Comparison of ENCODE assay signal across 17 cellular contexts in genomic region chr2:3312576-3313345, GRCh38.
A peak's percentile ranks its signal among the peaks of the same experiment; 100 is the strongest.
DNase-seq lines count a peak whose midpoint lies in the region; ATAC-seq and TF ChIP-seq lines count a peak whose summit lies in the region.
"Had no signal": no experiment of that assay in that cellular context is flagged by ENCODE, and none has a peak within 500 bp of the region (broad histone marks: within the 10 kb centered on the region; RNA-seq: fewer than 3 reads in every experiment).

No MANE protein-coding gene starts in this region.

- peaks cover 0 to 2% (median 0%) of the 10 kb centered on the region in 3 donors for H3K27me3 Mint-ChIP-seq in immature natural killer cell (ENCODE audit: low read depth in 3 of 3)

- no peaks in the 10 kb centered on the region for H3K36me3 Mint-ChIP-seq in immature natural killer cell

- H3K4me3 ChIP-seq in right atrium auricular region (no peak overlapping the region), spleen (no peak overlapping the region), suprapubic skin (no peak overlapping the region)

- intact Hi-C loops in Right ventricle myocardium superior (cut with DNase I) (no loop called here), spleen (cut with DNase I; ENCODE audit: low total_unique reads) (no loop called here)

- H3K36me3 ChIP-seq in right atrium auricular region (no peaks in the 10 kb centered on the region), spleen (peaks cover 0 to 7% (median 0%) of the 10 kb centered on the region in 6 donors), suprapubic skin (no peaks in the 10 kb centered on the region)

- H3K27ac Mint-ChIP-seq in immature natural killer cell = peak overlapping the region in 5 of 6 donors; percentile 27 to 79 (median 71)
- H3K27ac Mint-ChIP-seq: activated T-cell treated with anti-CD3 and anti-CD28 coated beads, Interleukin-2, amount 50 U/mL, for 72 hours had no signal

- H3K27ac ChIP-seq in right atrium auricular region (no peak overlapping the region), VCaP (peak overlapping the region; percentile 50), spleen (peak overlapping the region in 4 of 8 donors; percentile 57 to 73 (median 66)), suprapubic skin (no peak overlapping the region)
- H3K27ac ChIP-seq: HL-60, parathyroid adenoma had no signal

- WGBS in spleen, 5 donors = 85 to 92% (median 90%) methylated on average over 12 of the region's 12 CpGs
- 84% methylated on average over 8 of the region's 12 CpGs for WGBS in suprapubic skin

- H3K4me1 ChIP-seq in right atrium auricular region = no peaks in the 10 kb centered on the region
- peaks cover 0 to 27% (median 9%) of the 10 kb centered on the region in 6 donors for H3K4me1 ChIP-seq in spleen
- H3K4me1 ChIP-seq in suprapubic skin = no peaks in the 10 kb centered on the region

- TF ChIP-seq POLR2A in spleen (IDR thresholded peaks at IDR 0.05) (no peak), suprapubic skin (IDR thresholded peaks at IDR 0.05) (no peak)

- no peaks in the 10 kb centered on the region for H3K27me3 ChIP-seq in right atrium auricular region
- no peaks in the 10 kb centered on the region for H3K27me3 ChIP-seq in spleen (replicated peaks in 1 of 7)
- H3K27me3 ChIP-seq in suprapubic skin = no peaks in the 10 kb centered on the region

- H3K9me3 ChIP-seq in right atrium auricular region = no peaks in the 10 kb centered on the region
- H3K9me3 ChIP-seq in spleen = no peaks in the 10 kb centered on the region
- H3K9me3 ChIP-seq in suprapubic skin = no peaks in the 10 kb centered on the region

- TF ChIP-seq CTCF in right atrium auricular region (IDR thresholded peaks at IDR 0.05) = no peak
- no peak for TF ChIP-seq CTCF in VCaP (conservative IDR thresholded peaks at IDR 0.05)
- TF ChIP-seq CTCF in spleen (IDR thresholded peaks at IDR 0.05 in 8 of 11, conservative IDR thresholded peaks at IDR 0.05 in 3 of 11) = no peak
- no peak for TF ChIP-seq CTCF in suprapubic skin (IDR thresholded peaks at IDR 0.05)

- DNase-seq in Right ventricle myocardium superior = peak; percentile 17
- DNase-seq in right atrium auricular region (ENCODE audit: low spot score) = no peak
- DNase-seq in immature natural killer cell = no peak
- DNase-seq in spleen = peak; percentile 67
- no peak for DNase-seq in suprapubic skin (ENCODE audit: low spot score in 2 of 2)
- DNase-seq in Kasumi-1 (lab: John Stamatoyannopoulos, UW) = no peak
- DNase-seq: activated CD8-positive, alpha-beta memory T cell treated with anti-CD3 and anti-CD28 coated beads for 24 hours; activated T-cell treated with anti-CD3 and anti-CD28 coated beads, Interleukin-2, amount 50 U/mL, for 72 hours; cortex of kidney; IMR-90; NCI-H1105 treated with DMSO at 0.1 percent for 48 hours; NK-92 treated with Interleukin-12 subunit alpha and Interleukin-12 subunit beta, amount 100 ng/mL, for 24 hours had no signal

- no peaks in the 10 kb centered on the region for H3K9me3 Mint-ChIP-seq in immature natural killer cell

- no peak for TF ChIP-seq EP300 in suprapubic skin (IDR thresholded peaks at IDR 0.05)

- ATAC-seq in Right ventricle myocardium superior (ENCODE audit: poor library complexity) (no peak), HG02798 (IDR thresholded peaks at IDR 0.05; ENCODE audit: poor library complexity, unreplicated experiment) (no peak)
- ATAC-seq: activated T-cell treated with anti-CD3 and anti-CD28 coated beads, Interleukin-2, amount 50 U/mL, for 72 hours; WTC11 had no signal

- peaks cover 24 to 31% of the 10 kb centered on the region in 2 donors for H3K4me1 Mint-ChIP-seq in immature natural killer cell

- H3K4me3 Mint-ChIP-seq in immature natural killer cell = peak overlapping the region in 2 of 5 donors; percentile 10 to 39
- H3K4me3 Mint-ChIP-seq: activated T-cell treated with anti-CD3 and anti-CD28 coated beads, Interleukin-2, amount 50 U/mL, for 72 hours; WTC11 had no signal

Comparison
In these comparisons a context has a peak if more than half of its experiments do, and no peak if none do; other contexts are left out.
1. DNase-seq: peak in Right ventricle myocardium superior (single experiment) and spleen (single experiment); none in right atrium auricular region (single experiment), immature natural killer cell (0 of 3), suprapubic skin (0 of 2) and Kasumi-1 (0 of 2).